Comparison of ENCODE assay signal across 9 cellular contexts in genomic region chr22:37230673-37231405, GRCh38. TPM values are rescaled to one million over a fixed set of nuclear protein-coding genes. Genes with fewer than 3 reads are reported as not detected.
DNase-seq lines count a peak whose midpoint lies in the region; ATAC-seq and TF ChIP-seq lines count a peak whose summit lies in the region.
"Had no signal": no experiment of that assay in that cellular context is flagged by ENCODE, and none has a peak within 500 bp of the region (broad histone marks: within the 10 kb centered on the region; RNA-seq: fewer than 3 reads in every experiment).

No MANE protein-coding gene starts in this region.

- no peaks in the 10 kb centered on the region for H3K36me3 Mint-ChIP-seq in glutamatergic neuron (ENCODE audit: unreplicated experiment)

- peaks cover 0 to 26% of the 10 kb centered on the region in 2 donors for H3K36me3 ChIP-seq in left lung
- H3K36me3 ChIP-seq in aorta (ENCODE audit: control insufficient read depth in 1 of 2, insufficient read depth in 2 of 2, low read length in 1 of 2) = no peaks in the 10 kb centered on the region
- H3K36me3 ChIP-seq: adrenal gland had no signal

- H3K4me1 ChIP-seq in left lung (peaks cover 17 to 79% of the 10 kb centered on the region in 2 donors), aorta (ENCODE audit: control insufficient read depth in 1 of 2, insufficient read depth in 2 of 2, low read length in 2 of 2) (no peaks in the 10 kb centered on the region)

- peak overlapping the region in 1 of 2 donors; percentile 27 for H3K4me3 ChIP-seq in left lung
- H3K4me3 ChIP-seq in aorta (ENCODE audit: low read length in 2 of 2) = no peak overlapping the region
- H3K4me3 ChIP-seq: adrenal gland had no signal

- peak; percentile 4 for ATAC-seq in left lung
- no peak for ATAC-seq in aorta (ENCODE audit: low FRiP score)

- no peak for TF ChIP-seq CTCF in left lung (IDR thresholded peaks at IDR 0.05)
- no peak for TF ChIP-seq CTCF in glutamatergic neuron (IDR thresholded peaks at IDR 0.05; ENCODE audit: partially characterized antibody, unreplicated experiment)

- H3K4me3 Mint-ChIP-seq in glutamatergic neuron (ENCODE audit: unreplicated experiment) = no peak overlapping the region

- DNase-seq in activated effector memory CD4-positive, alpha-beta T cell treated with anti-CD3 and anti-CD28 coated beads, Interleukin-2, amount 50 U/mL, for 16 hours = peak; percentile 89
- DNase-seq in activated effector memory CD4-positive, alpha-beta T cell treated with Interleukin-2 at 50 U/mL for 16 hours = no peak
- DNase-seq in activated CD4-positive, CD25-positive, alpha-beta regulatory T cell (lab: John Stamatoyannopoulos, UW) = peak; percentile 26 to 47 (median 36)
- DNase-seq in left lung (peak; percentile 30 to 62), aorta (peak; percentile 42 to 57), NCI-H2107 treated with DMSO at 0.1 percent for 48 hours (lab: John Stamatoyannopoulos, UW; ENCODE audit: unreplicated experiment) (no peak), glutamatergic neuron (no peak), NCI-H526 (lab: John Stamatoyannopoulos, UW) (no peak)

- H3K9me3 ChIP-seq in left lung (no peaks in the 10 kb centered on the region), aorta (ENCODE audit: control insufficient read depth, low read length) (no peaks in the 10 kb centered on the region)
- H3K9me3 ChIP-seq: adrenal gland had no signal

- peak overlapping the region in 1 of 2 donors; percentile 90 for H3K27ac ChIP-seq in left lung
- H3K27ac ChIP-seq in aorta (ENCODE audit: low read depth in 1 of 2, low read length in 2 of 2) = no peak overlapping the region

- H3K27me3 Mint-ChIP-seq in glutamatergic neuron (ENCODE audit: unreplicated experiment) = peaks cover 17% of the 10 kb centered on the region

- H3K4me1 Mint-ChIP-seq in glutamatergic neuron (ENCODE audit: low read depth, unreplicated experiment) = no peaks in the 10 kb centered on the region

- H3K27me3 ChIP-seq in left lung (peaks cover 0 to 42% of the 10 kb centered on the region in 2 donors), aorta (ENCODE audit: control insufficient read depth in 1 of 2, insufficient read depth in 2 of 2, low read length in 1 of 2) (no peaks in the 10 kb centered on the region)
- H3K27me3 ChIP-seq: adrenal gland had no signal

- intact Hi-C loops in left lung (cut with DNase I) = no loop called here
- intact Hi-C loops in aorta (cut with DNase I) = no loop called here

- H3K9me3 Mint-ChIP-seq in glutamatergic neuron (ENCODE audit: unreplicated experiment) = peaks cover 8% of the 10 kb centered on the region

- no peak overlapping the region for H3K27ac Mint-ChIP-seq in glutamatergic neuron (ENCODE audit: unreplicated experiment)

- 74 to 79% methylated on average over 14 of the region's 14 CpGs for WGBS in aorta, 2 donors

RNA-seq across cellular contexts. Expression of gene RAC2, which starts 13.2 kb away (rescaled TPM):
- total RNA-seq in left lung (10 to 100 TPM; 40.9 to 77.2 TPM), aorta (10 to 100 TPM; 16.8 to 19.8 TPM), glutamatergic neuron (ENCODE audit: unreplicated experiment) (not detected)
- polyA plus RNA-seq in aorta = 10 to 100 TPM in 1 of 2 donors, 1 to 10 TPM in 1; 3.6 to 14.5 TPM

RNA-seq across cellular contexts. Expression of gene SSTR3, which starts 18.6 kb away (rescaled TPM):
- under 1 TPM in 1 of 2 donors, not detected in 1; 0.26 TPM for total RNA-seq in left lung
- not detected for total RNA-seq in aorta
- polyA plus RNA-seq in aorta = not detected
- not detected for total RNA-seq in glutamatergic neuron (ENCODE audit: unreplicated experiment)

RNA-seq across cellular contexts. Expression of gene C1QTNF6, which starts 42.8 kb away (rescaled TPM):
- total RNA-seq in left lung (10 to 100 TPM in 1 of 2 donors, 1 to 10 TPM in 1; 7.2 to 16.0 TPM), aorta (1 to 10 TPM; 2.4 to 7.0 TPM), glutamatergic neuron (ENCODE audit: unreplicated experiment) (3.3 TPM)
- polyA plus RNA-seq in aorta = 10 to 100 TPM in 1 of 2 donors, 1 to 10 TPM in 1; 3.1 to 11.9 TPM

RNA-seq across cellular contexts. Expression of gene CYTH4, which starts 51.5 kb away (rescaled TPM):
- total RNA-seq in left lung (10 to 100 TPM; 16.2 to 63.4 TPM), aorta (10 to 100 TPM; 28.2 to 68.7 TPM), glutamatergic neuron (ENCODE audit: unreplicated experiment) (not detected)
- 10 to 100 TPM in 1 of 2 donors, 1 to 10 TPM in 1; 4.5 to 15.9 TPM for polyA plus RNA-seq in aorta

Comparison
In these comparisons a context has a peak if more than half of its experiments do, and no peak if none do; other contexts are left out.
1. DNase-seq: peak in activated effector memory CD4-positive, alpha-beta T cell treated with anti-CD3 and anti-CD28 coated beads, Interleukin-2, amount 50 U/mL, for 16 hours (single experiment), activated CD4-positive, CD25-positive, alpha-beta regulatory T cell (4 of 4), left lung (2 of 2) and aorta (2 of 2); none in activated effector memory CD4-positive, alpha-beta T cell treated with Interleukin-2 at 50 U/mL for 16 hours (single experiment), NCI-H2107 treated with DMSO at 0.1 percent for 48 hours (single experiment), glutamatergic neuron (single experiment) and NCI-H526 (0 of 2).
2. RNA of gene RAC2, which starts 13.2 kb away (total RNA-seq): 40.9 to 77.2 TPM in left lung and 16.8 to 19.8 TPM in aorta; not detected in glutamatergic neuron (single experiment); every median in the first group is over 10 times any median in the second.